In genomic region chr4:7043521-7044414, GRCh38 we compare ENCODE assay signal across 1 cellular context.
A peak's percentile ranks its signal among the peaks of the same experiment; 100 is the strongest.
TF ChIP-seq lines count a peak whose summit lies in the region.

No MANE protein-coding gene starts in this region.

TF ChIP-seq in HepG2, 621 proteins besides CTCF, POLR2A, EP300 and RAD21 (continued from another document and continues in another):
- TF ChIP-seq, protein P1, sequence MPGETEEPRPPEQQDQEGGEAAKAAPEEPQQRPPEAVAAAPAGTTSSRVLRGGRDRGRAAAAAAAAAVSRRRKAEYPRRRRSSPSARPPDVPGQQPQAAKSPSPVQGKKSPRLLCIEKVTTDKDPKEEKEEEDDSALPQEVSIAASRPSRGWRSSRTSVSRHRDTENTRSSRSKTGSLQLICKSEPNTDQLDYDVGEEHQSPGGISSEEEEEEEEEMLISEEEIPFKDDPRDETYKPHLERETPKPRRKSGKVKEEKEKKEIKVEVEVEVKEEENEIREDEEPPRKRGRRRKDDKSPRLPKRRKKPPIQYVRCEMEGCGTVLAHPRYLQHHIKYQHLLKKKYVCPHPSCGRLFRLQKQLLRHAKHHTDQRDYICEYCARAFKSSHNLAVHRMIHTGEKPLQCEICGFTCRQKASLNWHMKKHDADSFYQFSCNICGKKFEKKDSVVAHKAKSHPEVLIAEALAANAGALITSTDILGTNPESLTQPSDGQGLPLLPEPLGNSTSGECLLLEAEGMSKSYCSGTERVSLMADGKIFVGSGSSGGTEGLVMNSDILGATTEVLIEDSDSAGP (CRISPR knock-in tag; IDR thresholded peaks at IDR 0.05; ENCODE audit: borderline replicate concordance): peak; percentile 65
- TF ChIP-seq ZNF687 (CRISPR knock-in tag; IDR thresholded peaks at IDR 0.05) (peak; percentile 73), ZNF138 (CRISPR knock-in tag; IDR thresholded peaks at IDR 0.05; ENCODE audit: low read depth) (0 out of 2 replicates have a peak, but pooled peaks have one; percentile 5), CBFB (CRISPR knock-in tag; IDR thresholded peaks at IDR 0.05) (0 out of 2 replicates have a peak, but pooled peaks have one; percentile 29), ZNF746 (CRISPR knock-in tag; IDR thresholded peaks at IDR 0.05) (peak; percentile 37; the same call in 1 of the 2 replicates), HDAC1 (CRISPR knock-in tag; IDR thresholded peaks at IDR 0.05) (peak; percentile 57; the same call in 1 of the 2 replicates), ZNF282 (IDR thresholded peaks at IDR 0.05; ENCODE audit: partially characterized antibody) (no peak), GABPB1 (CRISPR knock-in tag; IDR thresholded peaks at IDR 0.05) (peak; percentile 65; the same call in 1 of the 2 replicates), KDM5B (CRISPR knock-in tag; IDR thresholded peaks at IDR 0.05; ENCODE audit: borderline replicate concordance) (peak; percentile 47), NFE2 (CRISPR knock-in tag; IDR thresholded peaks at IDR 0.05) (no peak), ZNF782 (CRISPR knock-in tag; IDR thresholded peaks at IDR 0.05; ENCODE audit: borderline replicate concordance) (peak; percentile 55; the same call in 1 of the 2 replicates), FOXC1 (CRISPR knock-in tag; IDR thresholded peaks at IDR 0.05; ENCODE audit: borderline replicate concordance) (peak; percentile 57; the same call in 1 of the 2 replicates), ASH2L (IDR thresholded peaks at IDR 0.05; ENCODE audit: insufficient read length, low read depth, low read length) (peak; percentile 55), ZNF296 (CRISPR knock-in tag; conservative IDR thresholded peaks at IDR 0.05) (0 out of 2 replicates have a peak, but pooled peaks have one; percentile 23), ZMYM2 (CRISPR knock-in tag; IDR thresholded peaks at IDR 0.05) (peak; percentile 64; the same call in 1 of the 2 replicates), BRD4 (CRISPR knock-in tag; IDR thresholded peaks at IDR 0.05) (0 out of 2 replicates have a peak, but pooled peaks have one; percentile 46), ZNF772 (CRISPR knock-in tag; IDR thresholded peaks at IDR 0.05) (no peak), MED13 (CRISPR knock-in tag; IDR thresholded peaks at IDR 0.05) (peak; percentile 60; the same call in 1 of the 2 replicates), ZBTB38 (CRISPR knock-in tag; IDR thresholded peaks at IDR 0.05) (0 out of 2 replicates have a peak, but pooled peaks have one; percentile 23), ZNF275 (CRISPR knock-in tag; IDR thresholded peaks at IDR 0.05; ENCODE audit: borderline replicate concordance) (no peak; the same call in 1 of the 2 replicates), ZNF572 (CRISPR knock-in tag; IDR thresholded peaks at IDR 0.05) (0 out of 2 replicates have a peak, but pooled peaks have one; percentile 23), KAT8 (CRISPR knock-in tag; IDR thresholded peaks at IDR 0.05) (no peak), KDM2A (CRISPR knock-in tag; IDR thresholded peaks at IDR 0.05; ENCODE audit: borderline replicate concordance, low read depth) (peak; percentile 72), POGZ (CRISPR knock-in tag; IDR thresholded peaks at IDR 0.05) (no peak), ZNF274 (CRISPR knock-in tag; IDR thresholded peaks at IDR 0.05) (peak; percentile 70; the same call in 1 of the 2 replicates), YEATS4 (CRISPR knock-in tag; IDR thresholded peaks at IDR 0.05; ENCODE audit: borderline replicate concordance) (peak; percentile 55; the same call in 1 of the 2 replicates), DZIP1 (CRISPR knock-in tag; IDR thresholded peaks at IDR 0.05) (peak; percentile 79; the same call in 1 of the 2 replicates), RBFOX2 (IDR thresholded peaks at IDR 0.05; ENCODE audit: low read depth, low read length) (peak; percentile 75), HOXD1 (CRISPR knock-in tag; IDR thresholded peaks at IDR 0.05) (0 out of 2 replicates have a peak, but pooled peaks have one; percentile 51), ZNF607 (CRISPR knock-in tag; IDR thresholded peaks at IDR 0.05; ENCODE audit: borderline replicate concordance) (0 out of 2 replicates have a peak, but pooled peaks have one; percentile 26), ZBTB20 (CRISPR knock-in tag; IDR thresholded peaks at IDR 0.05; ENCODE audit: borderline replicate concordance, low read depth) (0 out of 2 replicates have a peak, but pooled peaks have one; percentile 17), ZNF225 (CRISPR knock-in tag; IDR thresholded peaks at IDR 0.05) (peak; percentile 37; the same call in 1 of the 2 replicates), MAZ (IDR thresholded peaks at IDR 0.05; ENCODE audit: borderline replicate concordance, low read depth, low read length) (no peak), MAZ (CRISPR knock-in tag; IDR thresholded peaks at IDR 0.05; ENCODE audit: low read depth) (peak; percentile 54; the same call in 1 of the 2 replicates), IKZF1 (IDR thresholded peaks at IDR 0.05) (no peak), HNF4A (CRISPR knock-in tag; IDR thresholded peaks at IDR 0.05) (0 out of 2 replicates have a peak, but pooled peaks have one; percentile 7), ZNF501 (CRISPR knock-in tag; IDR thresholded peaks at IDR 0.05) (peak; percentile 63; the same call in 1 of the 2 replicates), ETV5 (CRISPR knock-in tag; IDR thresholded peaks at IDR 0.05; ENCODE audit: borderline replicate concordance) (0 out of 2 replicates have a peak, but pooled peaks have one; percentile 13), ZNF616 (CRISPR knock-in tag; IDR thresholded peaks at IDR 0.05; ENCODE audit: low read depth) (0 out of 2 replicates have a peak, but pooled peaks have one; percentile 25), HMGXB4 (CRISPR knock-in tag; IDR thresholded peaks at IDR 0.05; ENCODE audit: borderline replicate concordance in 1 of 2, low read depth in 1 of 2) (peak; percentile 45 to 49; a peak in 2 of 4 replicates)
- TF ChIP-seq, protein P2, sequence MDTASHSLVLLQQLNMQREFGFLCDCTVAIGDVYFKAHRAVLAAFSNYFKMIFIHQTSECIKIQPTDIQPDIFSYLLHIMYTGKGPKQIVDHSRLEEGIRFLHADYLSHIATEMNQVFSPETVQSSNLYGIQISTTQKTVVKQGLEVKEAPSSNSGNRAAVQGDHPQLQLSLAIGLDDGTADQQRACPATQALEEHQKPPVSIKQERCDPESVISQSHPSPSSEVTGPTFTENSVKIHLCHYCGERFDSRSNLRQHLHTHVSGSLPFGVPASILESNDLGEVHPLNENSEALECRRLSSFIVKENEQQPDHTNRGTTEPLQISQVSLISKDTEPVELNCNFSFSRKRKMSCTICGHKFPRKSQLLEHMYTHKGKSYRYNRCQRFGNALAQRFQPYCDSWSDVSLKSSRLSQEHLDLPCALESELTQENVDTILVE (CRISPR knock-in tag; IDR thresholded peaks at IDR 0.05): no peak
- TF ChIP-seq, protein P3, sequence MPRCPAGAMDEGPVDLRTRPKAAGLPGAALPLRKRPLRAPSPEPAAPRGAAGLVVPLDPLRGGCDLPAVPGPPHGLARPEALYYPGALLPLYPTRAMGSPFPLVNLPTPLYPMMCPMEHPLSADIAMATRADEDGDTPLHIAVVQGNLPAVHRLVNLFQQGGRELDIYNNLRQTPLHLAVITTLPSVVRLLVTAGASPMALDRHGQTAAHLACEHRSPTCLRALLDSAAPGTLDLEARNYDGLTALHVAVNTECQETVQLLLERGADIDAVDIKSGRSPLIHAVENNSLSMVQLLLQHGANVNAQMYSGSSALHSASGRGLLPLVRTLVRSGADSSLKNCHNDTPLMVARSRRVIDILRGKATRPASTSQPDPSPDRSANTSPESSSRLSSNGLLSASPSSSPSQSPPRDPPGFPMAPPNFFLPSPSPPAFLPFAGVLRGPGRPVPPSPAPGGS (CRISPR knock-in tag; IDR thresholded peaks at IDR 0.05): peak; percentile 54; the same call in 1 of the 2 replicates
- TF ChIP-seq, protein P4, sequence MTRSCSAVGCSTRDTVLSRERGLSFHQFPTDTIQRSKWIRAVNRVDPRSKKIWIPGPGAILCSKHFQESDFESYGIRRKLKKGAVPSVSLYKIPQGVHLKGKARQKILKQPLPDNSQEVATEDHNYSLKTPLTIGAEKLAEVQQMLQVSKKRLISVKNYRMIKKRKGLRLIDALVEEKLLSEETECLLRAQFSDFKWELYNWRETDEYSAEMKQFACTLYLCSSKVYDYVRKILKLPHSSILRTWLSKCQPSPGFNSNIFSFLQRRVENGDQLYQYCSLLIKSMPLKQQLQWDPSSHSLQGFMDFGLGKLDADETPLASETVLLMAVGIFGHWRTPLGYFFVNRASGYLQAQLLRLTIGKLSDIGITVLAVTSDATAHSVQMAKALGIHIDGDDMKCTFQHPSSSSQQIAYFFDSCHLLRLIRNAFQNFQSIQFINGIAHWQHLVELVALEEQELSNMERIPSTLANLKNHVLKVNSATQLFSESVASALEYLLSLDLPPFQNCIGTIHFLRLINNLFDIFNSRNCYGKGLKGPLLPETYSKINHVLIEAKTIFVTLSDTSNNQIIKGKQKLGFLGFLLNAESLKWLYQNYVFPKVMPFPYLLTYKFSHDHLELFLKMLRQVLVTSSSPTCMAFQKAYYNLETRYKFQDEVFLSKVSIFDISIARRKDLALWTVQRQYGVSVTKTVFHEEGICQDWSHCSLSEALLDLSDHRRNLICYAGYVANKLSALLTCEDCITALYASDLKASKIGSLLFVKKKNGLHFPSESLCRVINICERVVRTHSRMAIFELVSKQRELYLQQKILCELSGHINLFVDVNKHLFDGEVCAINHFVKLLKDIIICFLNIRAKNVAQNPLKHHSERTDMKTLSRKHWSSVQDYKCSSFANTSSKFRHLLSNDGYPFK (CRISPR knock-in tag; IDR thresholded peaks at IDR 0.05; ENCODE audit: borderline replicate concordance): peak; percentile 32; the same call in 1 of the 2 replicates
- TF ChIP-seq, protein P5, sequence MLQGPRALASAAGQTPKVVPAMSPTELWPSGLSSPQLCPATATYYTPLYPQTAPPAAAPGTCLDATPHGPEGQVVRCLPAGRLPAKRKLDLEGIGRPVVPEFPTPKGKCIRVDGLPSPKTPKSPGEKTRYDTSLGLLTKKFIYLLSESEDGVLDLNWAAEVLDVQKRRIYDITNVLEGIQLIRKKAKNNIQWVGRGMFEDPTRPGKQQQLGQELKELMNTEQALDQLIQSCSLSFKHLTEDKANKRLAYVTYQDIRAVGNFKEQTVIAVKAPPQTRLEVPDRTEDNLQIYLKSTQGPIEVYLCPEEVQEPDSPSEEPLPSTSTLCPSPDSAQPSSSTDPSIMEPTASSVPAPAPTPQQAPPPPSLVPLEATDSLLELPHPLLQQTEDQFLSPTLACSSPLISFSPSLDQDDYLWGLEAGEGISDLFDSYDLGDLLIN (CRISPR knock-in tag; IDR thresholded peaks at IDR 0.05; ENCODE audit: borderline replicate concordance): peak; percentile 87; the same call in 1 of the 2 replicates
